18 cellular contexts compared by ENCODE assay signal in genomic region chr15:92159481-92159880, GRCh38.
"Had no signal": no experiment of that assay in that cellular context is flagged by ENCODE, and none has a peak within 500 bp of the region (broad histone marks: within the 10 kb centered on the region; RNA-seq: fewer than 3 reads in every experiment).

No MANE protein-coding gene starts in this region.

- H3K4me1 ChIP-seq: upper lobe of left lung had no signal

- H3K4me3 Mint-ChIP-seq: activated B cell treated with CpG ODN at 0.5 μM for 24 hours; activated CD4-positive, alpha-beta memory T cell treated with anti-CD3 and anti-CD28 coated beads for 36 hours; activated naive CD8-positive, alpha-beta T cell treated with anti-CD3 and anti-CD28 coated beads for 36 hours; activated T-helper 1 cell treated with anti-CD3 and anti-CD28 coated beads, Interleukin-12 subunit alpha, Interleukin-12 subunit beta, Interleukin-2, Interleukin-4 antibody, amounts not matched to agents 30 ng/mL and 10 ng/mL and 1 ng/mL, durations not matched to agents 14 hours and 24 hours and 36 hours; natural killer cell; stimulated activated naive CD8-positive, alpha-beta T cell treated with anti-CD3 and anti-CD28 coated beads, Interleukin-15, amount 100 ng/mL, for 72 hours; T-cell had no signal

- H3K36me3 Mint-ChIP-seq: activated naive CD8-positive, alpha-beta T cell treated with anti-CD3 and anti-CD28 coated beads for 36 hours had no signal

- H3K9me3 Mint-ChIP-seq: activated B cell treated with CpG ODN at 0.5 μM for 24 hours; activated CD4-positive, alpha-beta memory T cell treated with anti-CD3 and anti-CD28 coated beads for 36 hours; activated naive CD8-positive, alpha-beta T cell treated with anti-CD3 and anti-CD28 coated beads for 36 hours; activated T-helper 1 cell treated with anti-CD3 and anti-CD28 coated beads, Interleukin-12 subunit alpha, Interleukin-12 subunit beta, Interleukin-2, Interleukin-4 antibody, amounts not matched to agents 30 ng/mL and 10 ng/mL and 1 ng/mL, durations not matched to agents 14 hours and 24 hours and 36 hours; natural killer cell; stimulated activated naive CD8-positive, alpha-beta T cell treated with anti-CD3 and anti-CD28 coated beads, Interleukin-15, amount 100 ng/mL, for 72 hours; T-cell had no signal

- H3K27ac Mint-ChIP-seq: activated B cell treated with CpG ODN at 0.5 μM for 24 hours; activated CD4-positive, alpha-beta memory T cell treated with anti-CD3 and anti-CD28 coated beads for 36 hours; activated naive CD8-positive, alpha-beta T cell treated with anti-CD3 and anti-CD28 coated beads for 36 hours; activated T-helper 1 cell treated with anti-CD3 and anti-CD28 coated beads, Interleukin-12 subunit alpha, Interleukin-12 subunit beta, Interleukin-2, Interleukin-4 antibody, amounts not matched to agents 30 ng/mL and 10 ng/mL and 1 ng/mL, durations not matched to agents 14 hours and 24 hours and 36 hours; T-cell had no signal

- DNase-seq: activated B cell treated with CpG ODN at 0.5 μM for 24 hours; activated CD4-positive, alpha-beta memory T cell treated with anti-CD3 and anti-CD28 coated beads for 36 hours; activated CD4-positive, alpha-beta T cell treated with anti-CD3 and anti-CD28 coated beads for 4 hours; activated naive CD8-positive, alpha-beta T cell treated with anti-CD3 and anti-CD28 coated beads for 36 hours; activated T-cell treated with anti-CD3 and anti-CD28 coated beads for 4 hours; foreskin keratinocyte; kidney glomerular epithelial cell; natural killer cell; occipital lobe; retina; stimulated activated CD4-positive, alpha-beta T cell treated with anti-CD3 and anti-CD28 coated beads, Interleukin-12 subunit alpha, Interleukin-12 subunit beta, amount 100 ng/mL, for 4 hours; stimulated activated CD4-positive, alpha-beta T cell treated with anti-CD3 and anti-CD28 coated beads, Interleukin-2, amount 100 ng/mL, for 24 hours; stimulated activated naive CD8-positive, alpha-beta T cell treated with anti-CD3 and anti-CD28 coated beads, Interleukin-15, amount 100 ng/mL, for 72 hours; T-cell; upper lobe of left lung had no signal

- H3K4me3 ChIP-seq: coronary artery, hepatocyte, upper lobe of left lung had no signal

- ATAC-seq: natural killer cell; stimulated activated naive CD8-positive, alpha-beta T cell treated with anti-CD3 and anti-CD28 coated beads, Interleukin-15, amount 100 ng/mL, for 72 hours; T-cell had no signal

- H3K27ac ChIP-seq: coronary artery, upper lobe of left lung had no signal

- H3K9me3 ChIP-seq: upper lobe of left lung had no signal

- H3K27me3 Mint-ChIP-seq: activated B cell treated with CpG ODN at 0.5 μM for 24 hours; activated CD4-positive, alpha-beta memory T cell treated with anti-CD3 and anti-CD28 coated beads for 36 hours; activated naive CD8-positive, alpha-beta T cell treated with anti-CD3 and anti-CD28 coated beads for 36 hours; stimulated activated naive CD8-positive, alpha-beta T cell treated with anti-CD3 and anti-CD28 coated beads, Interleukin-15, amount 100 ng/mL, for 72 hours; T-cell had no signal

- H3K27me3 ChIP-seq: foreskin keratinocyte, hepatocyte, upper lobe of left lung had no signal
